1 cellular context compared by ENCODE assay signal in the genomic region with DNA sequence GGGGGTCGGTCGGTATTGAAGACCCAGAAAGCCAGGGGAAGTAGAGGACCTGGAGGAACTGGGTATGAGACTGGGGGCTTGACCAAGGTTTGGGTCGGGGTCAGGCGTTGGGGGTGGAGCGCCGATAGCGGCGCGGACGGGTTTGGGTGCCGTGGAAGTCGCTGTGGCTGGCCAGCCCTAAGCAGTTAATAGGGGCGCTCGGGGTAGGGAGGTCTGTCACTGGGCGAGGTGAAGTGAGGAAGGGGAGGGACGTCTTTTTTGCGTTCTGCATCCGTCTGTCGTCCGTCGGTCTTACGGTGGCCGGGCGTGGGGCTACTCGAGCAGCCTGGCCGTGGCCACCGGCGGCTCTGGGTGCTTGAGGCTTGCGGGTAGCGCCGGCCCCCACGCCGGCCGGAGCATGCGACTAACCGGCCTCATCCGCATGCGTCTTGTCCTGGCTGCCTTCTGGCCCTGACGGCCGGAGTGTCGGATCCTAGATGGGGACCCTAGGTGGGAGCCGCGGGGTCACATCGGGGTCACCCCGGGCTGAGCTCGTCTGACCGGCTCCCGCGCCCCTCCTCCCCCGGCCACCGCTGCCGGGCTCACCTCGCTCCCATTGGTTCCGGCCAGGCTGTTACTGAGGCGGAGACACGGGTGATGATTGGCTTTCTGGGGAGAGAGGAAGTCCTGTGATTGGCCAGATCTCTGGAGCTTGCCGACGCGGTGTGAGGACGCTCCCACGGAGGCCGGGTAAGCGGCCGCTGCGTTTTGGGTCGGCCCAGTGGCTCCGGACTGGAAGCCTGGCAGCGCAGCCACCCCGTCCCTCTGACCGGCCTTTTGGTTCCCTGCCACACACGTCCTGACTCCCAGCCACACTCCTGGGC.
TF ChIP-seq lines count a peak whose summit lies in the region.

No MANE protein-coding gene starts in this region.

TF ChIP-seq in HepG2, 621 proteins besides CTCF, POLR2A, EP300 and RAD21 (continued from another document and continues in another):
- peak; percentile 90 for TF ChIP-seq NFYC (CRISPR knock-in tag; IDR thresholded peaks at IDR 0.05)
- TF ChIP-seq TSC22D2 (CRISPR knock-in tag; IDR thresholded peaks at IDR 0.05; ENCODE audit: borderline replicate concordance), result no peak
- TF ChIP-seq MEIS1 (CRISPR knock-in tag; IDR thresholded peaks at IDR 0.05; ENCODE audit: borderline replicate concordance), result no peak
- TF ChIP-seq SSRP1 (CRISPR knock-in tag; IDR thresholded peaks at IDR 0.05), result no peak
- no peak for TF ChIP-seq ZNF17 (CRISPR knock-in tag; IDR thresholded peaks at IDR 0.05)
- TF ChIP-seq ZFP36L1 (CRISPR knock-in tag; IDR thresholded peaks at IDR 0.05), result no peak
- TF ChIP-seq AKAP8 (CRISPR knock-in tag; IDR thresholded peaks at IDR 0.05), result peak; percentile 88; the same call in 1 of the 2 replicates
- TF ChIP-seq HNRNPH1 (optimal IDR thresholded peaks at IDR 0.05; ENCODE audit: low read depth, low read length), result no peak
- TF ChIP-seq GABPB1 (CRISPR knock-in tag; IDR thresholded peaks at IDR 0.05), result peak; percentile 64
- no peak for TF ChIP-seq ZBTB3 (CRISPR knock-in tag; IDR thresholded peaks at IDR 0.05; ENCODE audit: borderline replicate concordance, low read depth)
- no peak for TF ChIP-seq SNRNP70 (IDR thresholded peaks at IDR 0.05; ENCODE audit: low read depth, low read length)
- TF ChIP-seq NFIC (IDR thresholded peaks at IDR 0.05; ENCODE audit: low read length), result no peak
- no peak for TF ChIP-seq ZNF367 (CRISPR knock-in tag; IDR thresholded peaks at IDR 0.05; ENCODE audit: borderline replicate concordance)
- TF ChIP-seq, protein P1, sequence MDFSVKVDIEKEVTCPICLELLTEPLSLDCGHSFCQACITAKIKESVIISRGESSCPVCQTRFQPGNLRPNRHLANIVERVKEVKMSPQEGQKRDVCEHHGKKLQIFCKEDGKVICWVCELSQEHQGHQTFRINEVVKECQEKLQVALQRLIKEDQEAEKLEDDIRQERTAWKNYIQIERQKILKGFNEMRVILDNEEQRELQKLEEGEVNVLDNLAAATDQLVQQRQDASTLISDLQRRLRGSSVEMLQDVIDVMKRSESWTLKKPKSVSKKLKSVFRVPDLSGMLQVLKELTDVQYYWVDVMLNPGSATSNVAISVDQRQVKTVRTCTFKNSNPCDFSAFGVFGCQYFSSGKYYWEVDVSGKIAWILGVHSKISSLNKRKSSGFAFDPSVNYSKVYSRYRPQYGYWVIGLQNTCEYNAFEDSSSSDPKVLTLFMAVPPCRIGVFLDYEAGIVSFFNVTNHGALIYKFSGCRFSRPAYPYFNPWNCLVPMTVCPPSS (IDR thresholded peaks at IDR 0.05), result no peak
- TF ChIP-seq NFE2L1 (CRISPR knock-in tag; IDR thresholded peaks at IDR 0.05; ENCODE audit: borderline replicate concordance), result no peak
- no peak for TF ChIP-seq HOXA5 (CRISPR knock-in tag; IDR thresholded peaks at IDR 0.05)
- peak; percentile 88 for TF ChIP-seq NFYB (CRISPR knock-in tag; IDR thresholded peaks at IDR 0.05)
- TF ChIP-seq, protein P2, sequence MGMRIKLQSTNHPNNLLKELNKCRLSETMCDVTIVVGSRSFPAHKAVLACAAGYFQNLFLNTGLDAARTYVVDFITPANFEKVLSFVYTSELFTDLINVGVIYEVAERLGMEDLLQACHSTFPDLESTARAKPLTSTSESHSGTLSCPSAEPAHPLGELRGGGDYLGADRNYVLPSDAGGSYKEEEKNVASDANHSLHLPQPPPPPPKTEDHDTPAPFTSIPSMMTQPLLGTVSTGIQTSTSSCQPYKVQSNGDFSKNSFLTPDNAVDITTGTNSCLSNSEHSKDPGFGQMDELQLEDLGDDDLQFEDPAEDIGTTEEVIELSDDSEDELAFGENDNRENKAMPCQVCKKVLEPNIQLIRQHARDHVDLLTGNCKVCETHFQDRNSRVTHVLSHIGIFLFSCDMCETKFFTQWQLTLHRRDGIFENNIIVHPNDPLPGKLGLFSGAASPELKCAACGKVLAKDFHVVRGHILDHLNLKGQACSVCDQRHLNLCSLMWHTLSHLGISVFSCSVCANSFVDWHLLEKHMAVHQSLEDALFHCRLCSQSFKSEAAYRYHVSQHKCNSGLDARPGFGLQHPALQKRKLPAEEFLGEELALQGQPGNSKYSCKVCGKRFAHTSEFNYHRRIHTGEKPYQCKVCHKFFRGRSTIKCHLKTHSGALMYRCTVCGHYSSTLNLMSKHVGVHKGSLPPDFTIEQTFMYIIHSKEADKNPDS (CRISPR knock-in tag; IDR thresholded peaks at IDR 0.05), result no peak
- TF ChIP-seq, protein P3, sequence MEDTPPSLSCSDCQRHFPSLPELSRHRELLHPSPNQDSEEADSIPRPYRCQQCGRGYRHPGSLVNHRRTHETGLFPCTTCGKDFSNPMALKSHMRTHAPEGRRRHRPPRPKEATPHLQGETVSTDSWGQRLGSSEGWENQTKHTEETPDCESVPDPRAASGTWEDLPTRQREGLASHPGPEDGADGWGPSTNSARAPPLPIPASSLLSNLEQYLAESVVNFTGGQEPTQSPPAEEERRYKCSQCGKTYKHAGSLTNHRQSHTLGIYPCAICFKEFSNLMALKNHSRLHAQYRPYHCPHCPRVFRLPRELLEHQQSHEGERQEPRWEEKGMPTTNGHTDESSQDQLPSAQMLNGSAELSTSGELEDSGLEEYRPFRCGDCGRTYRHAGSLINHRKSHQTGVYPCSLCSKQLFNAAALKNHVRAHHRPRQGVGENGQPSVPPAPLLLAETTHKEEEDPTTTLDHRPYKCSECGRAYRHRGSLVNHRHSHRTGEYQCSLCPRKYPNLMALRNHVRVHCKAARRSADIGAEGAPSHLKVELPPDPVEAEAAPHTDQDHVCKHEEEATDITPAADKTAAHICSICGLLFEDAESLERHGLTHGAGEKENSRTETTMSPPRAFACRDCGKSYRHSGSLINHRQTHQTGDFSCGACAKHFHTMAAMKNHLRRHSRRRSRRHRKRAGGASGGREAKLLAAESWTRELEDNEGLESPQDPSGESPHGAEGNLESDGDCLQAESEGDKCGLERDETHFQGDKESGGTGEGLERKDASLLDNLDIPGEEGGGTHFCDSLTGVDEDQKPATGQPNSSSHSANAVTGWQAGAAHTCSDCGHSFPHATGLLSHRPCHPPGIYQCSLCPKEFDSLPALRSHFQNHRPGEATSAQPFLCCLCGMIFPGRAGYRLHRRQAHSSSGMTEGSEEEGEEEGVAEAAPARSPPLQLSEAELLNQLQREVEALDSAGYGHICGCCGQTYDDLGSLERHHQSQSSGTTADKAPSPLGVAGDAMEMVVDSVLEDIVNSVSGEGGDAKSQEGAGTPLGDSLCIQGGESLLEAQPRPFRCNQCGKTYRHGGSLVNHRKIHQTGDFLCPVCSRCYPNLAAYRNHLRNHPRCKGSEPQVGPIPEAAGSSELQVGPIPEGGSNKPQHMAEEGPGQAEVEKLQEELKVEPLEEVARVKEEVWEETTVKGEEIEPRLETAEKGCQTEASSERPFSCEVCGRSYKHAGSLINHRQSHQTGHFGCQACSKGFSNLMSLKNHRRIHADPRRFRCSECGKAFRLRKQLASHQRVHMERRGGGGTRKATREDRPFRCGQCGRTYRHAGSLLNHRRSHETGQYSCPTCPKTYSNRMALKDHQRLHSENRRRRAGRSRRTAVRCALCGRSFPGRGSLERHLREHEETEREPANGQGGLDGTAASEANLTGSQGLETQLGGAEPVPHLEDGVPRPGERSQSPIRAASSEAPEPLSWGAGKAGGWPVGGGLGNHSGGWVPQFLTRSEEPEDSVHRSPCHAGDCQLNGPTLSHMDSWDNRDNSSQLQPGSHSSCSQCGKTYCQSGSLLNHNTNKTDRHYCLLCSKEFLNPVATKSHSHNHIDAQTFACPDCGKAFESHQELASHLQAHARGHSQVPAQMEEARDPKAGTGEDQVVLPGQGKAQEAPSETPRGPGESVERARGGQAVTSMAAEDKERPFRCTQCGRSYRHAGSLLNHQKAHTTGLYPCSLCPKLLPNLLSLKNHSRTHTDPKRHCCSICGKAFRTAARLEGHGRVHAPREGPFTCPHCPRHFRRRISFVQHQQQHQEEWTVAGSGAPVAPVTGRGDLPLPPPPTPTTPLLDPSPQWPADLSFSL (CRISPR knock-in tag; IDR thresholded peaks at IDR 0.05), result 0 out of 2 replicates have a peak, but pooled peaks have one; percentile 26
- TF ChIP-seq, protein P4, sequence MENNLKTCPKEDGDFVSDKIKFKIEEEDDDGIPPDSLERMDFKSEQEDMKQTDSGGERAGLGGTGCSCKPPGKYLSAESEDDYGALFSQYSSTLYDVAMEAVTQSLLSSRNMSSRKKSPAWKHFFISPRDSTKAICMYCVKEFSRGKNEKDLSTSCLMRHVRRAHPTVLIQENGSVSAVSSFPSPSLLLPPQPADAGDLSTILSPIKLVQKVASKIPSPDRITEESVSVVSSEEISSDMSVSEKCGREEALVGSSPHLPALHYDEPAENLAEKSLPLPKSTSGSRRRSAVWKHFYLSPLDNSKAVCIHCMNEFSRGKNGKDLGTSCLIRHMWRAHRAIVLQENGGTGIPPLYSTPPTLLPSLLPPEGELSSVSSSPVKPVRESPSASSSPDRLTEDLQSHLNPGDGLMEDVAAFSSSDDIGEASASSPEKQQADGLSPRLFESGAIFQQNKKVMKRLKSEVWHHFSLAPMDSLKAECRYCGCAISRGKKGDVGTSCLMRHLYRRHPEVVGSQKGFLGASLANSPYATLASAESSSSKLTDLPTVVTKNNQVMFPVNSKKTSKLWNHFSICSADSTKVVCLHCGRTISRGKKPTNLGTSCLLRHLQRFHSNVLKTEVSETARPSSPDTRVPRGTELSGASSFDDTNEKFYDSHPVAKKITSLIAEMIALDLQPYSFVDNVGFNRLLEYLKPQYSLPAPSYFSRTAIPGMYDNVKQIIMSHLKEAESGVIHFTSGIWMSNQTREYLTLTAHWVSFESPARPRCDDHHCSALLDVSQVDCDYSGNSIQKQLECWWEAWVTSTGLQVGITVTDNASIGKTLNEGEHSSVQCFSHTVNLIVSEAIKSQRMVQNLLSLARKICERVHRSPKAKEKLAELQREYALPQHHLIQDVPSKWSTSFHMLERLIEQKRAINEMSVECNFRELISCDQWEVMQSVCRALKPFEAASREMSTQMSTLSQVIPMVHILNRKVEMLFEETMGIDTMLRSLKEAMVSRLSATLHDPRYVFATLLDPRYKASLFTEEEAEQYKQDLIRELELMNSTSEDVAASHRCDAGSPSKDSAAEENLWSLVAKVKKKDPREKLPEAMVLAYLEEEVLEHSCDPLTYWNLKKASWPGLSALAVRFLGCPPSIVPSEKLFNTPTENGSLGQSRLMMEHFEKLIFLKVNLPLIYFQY (CRISPR knock-in tag; IDR thresholded peaks at IDR 0.05; ENCODE audit: borderline replicate concordance), result peak; percentile 70; the same call in 1 of the 2 replicates
- TF ChIP-seq AHR (CRISPR knock-in tag; IDR thresholded peaks at IDR 0.05), result 0 out of 2 replicates have a peak, but pooled peaks have one; percentile 32
- no peak for TF ChIP-seq ZFP41 (CRISPR knock-in tag; IDR thresholded peaks at IDR 0.05; ENCODE audit: borderline replicate concordance)
- TF ChIP-seq MTF1 (CRISPR knock-in tag; IDR thresholded peaks at IDR 0.05), result no peak
- no peak for TF ChIP-seq HOXA9 (CRISPR knock-in tag; IDR thresholded peaks at IDR 0.05; ENCODE audit: borderline replicate concordance)
- peak; percentile 31 for TF ChIP-seq HNRNPLL (IDR thresholded peaks at IDR 0.05; ENCODE audit: low read depth, low read length, poor library complexity, severe bottlenecking)
- TF ChIP-seq BHLHE40 (IDR thresholded peaks at IDR 0.05; ENCODE audit: low read length), result peak; percentile 29; the same call in 1 of the 2 replicates
- TF ChIP-seq, protein P5, sequence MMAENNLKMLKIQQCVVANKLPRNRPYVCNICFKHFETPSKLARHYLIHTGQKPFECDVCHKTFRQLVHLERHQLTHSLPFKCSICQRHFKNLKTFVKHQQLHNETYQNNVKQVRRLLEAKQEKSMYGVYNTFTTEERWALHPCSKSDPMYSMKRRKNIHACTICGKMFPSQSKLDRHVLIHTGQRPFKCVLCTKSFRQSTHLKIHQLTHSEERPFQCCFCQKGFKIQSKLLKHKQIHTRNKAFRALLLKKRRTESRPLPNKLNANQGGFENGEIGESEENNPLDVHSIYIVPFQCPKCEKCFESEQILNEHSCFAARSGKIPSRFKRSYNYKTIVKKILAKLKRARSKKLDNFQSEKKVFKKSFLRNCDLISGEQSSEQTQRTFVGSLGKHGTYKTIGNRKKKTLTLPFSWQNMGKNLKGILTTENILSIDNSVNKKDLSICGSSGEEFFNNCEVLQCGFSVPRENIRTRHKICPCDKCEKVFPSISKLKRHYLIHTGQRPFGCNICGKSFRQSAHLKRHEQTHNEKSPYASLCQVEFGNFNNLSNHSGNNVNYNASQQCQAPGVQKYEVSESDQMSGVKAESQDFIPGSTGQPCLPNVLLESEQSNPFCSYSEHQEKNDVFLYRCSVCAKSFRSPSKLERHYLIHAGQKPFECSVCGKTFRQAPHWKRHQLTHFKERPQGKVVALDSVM (CRISPR knock-in tag; IDR thresholded peaks at IDR 0.05), result no peak
- no peak for TF ChIP-seq GPN1 (CRISPR knock-in tag; IDR thresholded peaks at IDR 0.05; ENCODE audit: borderline replicate concordance)
- TF ChIP-seq, protein P6, sequence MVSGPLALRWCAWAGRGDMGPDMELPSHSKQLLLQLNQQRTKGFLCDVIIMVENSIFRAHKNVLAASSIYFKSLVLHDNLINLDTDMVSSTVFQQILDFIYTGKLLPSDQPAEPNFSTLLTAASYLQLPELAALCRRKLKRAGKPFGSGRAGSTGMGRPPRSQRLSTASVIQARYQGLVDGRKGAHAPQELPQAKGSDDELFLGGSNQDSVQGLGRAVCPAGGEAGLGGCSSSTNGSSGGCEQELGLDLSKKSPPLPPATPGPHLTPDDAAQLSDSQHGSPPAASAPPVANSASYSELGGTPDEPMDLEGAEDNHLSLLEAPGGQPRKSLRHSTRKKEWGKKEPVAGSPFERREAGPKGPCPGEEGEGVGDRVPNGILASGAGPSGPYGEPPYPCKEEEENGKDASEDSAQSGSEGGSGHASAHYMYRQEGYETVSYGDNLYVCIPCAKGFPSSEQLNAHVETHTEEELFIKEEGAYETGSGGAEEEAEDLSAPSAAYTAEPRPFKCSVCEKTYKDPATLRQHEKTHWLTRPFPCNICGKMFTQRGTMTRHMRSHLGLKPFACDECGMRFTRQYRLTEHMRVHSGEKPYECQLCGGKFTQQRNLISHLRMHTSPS (CRISPR knock-in tag; IDR thresholded peaks at IDR 0.05; ENCODE audit: low read depth), result no peak
- TF ChIP-seq ZNF138 (CRISPR knock-in tag; IDR thresholded peaks at IDR 0.05; ENCODE audit: low read depth), result no peak
- TF ChIP-seq ZNF629 (CRISPR knock-in tag; conservative IDR thresholded peaks at IDR 0.05), result no peak
- TF ChIP-seq ATF7 (IDR thresholded peaks at IDR 0.05), result no peak
- no peak for TF ChIP-seq ATF7 (CRISPR knock-in tag; IDR thresholded peaks at IDR 0.05)
- TF ChIP-seq, protein P7, sequence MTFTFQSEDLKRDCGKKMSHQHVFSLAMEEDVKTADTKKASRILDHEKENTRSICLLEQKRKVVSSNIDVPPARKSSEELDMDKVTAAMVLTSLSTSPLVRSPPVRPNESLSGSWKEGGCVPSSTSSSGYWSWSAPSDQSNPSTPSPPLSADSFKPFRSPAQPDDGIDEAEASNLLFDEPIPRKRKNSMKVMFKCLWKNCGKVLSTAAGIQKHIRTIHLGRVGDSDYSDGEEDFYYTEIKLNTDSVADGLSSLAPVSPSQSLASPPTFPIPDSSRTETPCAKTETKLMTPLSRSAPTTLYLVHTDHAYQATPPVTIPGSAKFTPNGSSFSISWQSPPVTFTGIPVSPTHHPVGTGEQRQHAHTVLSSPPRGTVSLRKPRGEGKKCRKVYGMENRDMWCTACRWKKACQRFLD (CRISPR knock-in tag; IDR thresholded peaks at IDR 0.05; ENCODE audit: borderline replicate concordance), result no peak
- no peak for TF ChIP-seq MAFF (IDR thresholded peaks at IDR 0.05; ENCODE audit: low read depth, low read length)
- no peak for TF ChIP-seq ZNF510 (CRISPR knock-in tag; IDR thresholded peaks at IDR 0.05; ENCODE audit: low read depth)
- TF ChIP-seq ARNTL (CRISPR knock-in tag; IDR thresholded peaks at IDR 0.05), result no peak
- TF ChIP-seq SRSF4 (IDR thresholded peaks at IDR 0.05; ENCODE audit: low read depth, low read length, poor library complexity, severe bottlenecking), result no peak
- TF ChIP-seq ZNF761 (CRISPR knock-in tag; conservative IDR thresholded peaks at IDR 0.05), result no peak
